1 cellular context compared by ENCODE assay signal in the genomic region with DNA sequence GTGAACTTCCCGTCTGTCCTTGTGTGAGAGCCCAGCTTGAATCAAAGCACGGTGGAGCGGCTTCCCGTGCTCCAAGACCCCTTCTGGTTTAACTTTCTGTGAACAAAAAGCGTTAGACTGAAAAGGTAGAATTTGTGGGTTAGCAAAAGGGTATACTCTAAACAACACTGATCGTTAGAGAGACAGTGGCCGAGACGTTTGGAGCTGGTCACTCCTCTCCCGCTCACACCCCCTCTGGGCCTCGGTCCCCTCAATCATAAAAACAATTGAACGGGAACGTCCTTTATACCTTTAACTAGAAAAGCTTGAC.
TF ChIP-seq lines count a peak whose summit lies in the region.

No MANE protein-coding gene starts in this region.

TF ChIP-seq in endothelial cell of umbilical vein, 7 proteins besides CTCF, POLR2A, EP300 and RAD21 (continued from another document):
- TF ChIP-seq MYC (IDR thresholded peaks at IDR 0.05; ENCODE audit: low read depth, low read length): no peak
- TF ChIP-seq EZH2 (IDR thresholded peaks at IDR 0.05; ENCODE audit: borderline replicate concordance, low read depth, low read length, severe bottlenecking): no peak
